8 cellular contexts compared by ENCODE assay signal in the genomic region with DNA sequence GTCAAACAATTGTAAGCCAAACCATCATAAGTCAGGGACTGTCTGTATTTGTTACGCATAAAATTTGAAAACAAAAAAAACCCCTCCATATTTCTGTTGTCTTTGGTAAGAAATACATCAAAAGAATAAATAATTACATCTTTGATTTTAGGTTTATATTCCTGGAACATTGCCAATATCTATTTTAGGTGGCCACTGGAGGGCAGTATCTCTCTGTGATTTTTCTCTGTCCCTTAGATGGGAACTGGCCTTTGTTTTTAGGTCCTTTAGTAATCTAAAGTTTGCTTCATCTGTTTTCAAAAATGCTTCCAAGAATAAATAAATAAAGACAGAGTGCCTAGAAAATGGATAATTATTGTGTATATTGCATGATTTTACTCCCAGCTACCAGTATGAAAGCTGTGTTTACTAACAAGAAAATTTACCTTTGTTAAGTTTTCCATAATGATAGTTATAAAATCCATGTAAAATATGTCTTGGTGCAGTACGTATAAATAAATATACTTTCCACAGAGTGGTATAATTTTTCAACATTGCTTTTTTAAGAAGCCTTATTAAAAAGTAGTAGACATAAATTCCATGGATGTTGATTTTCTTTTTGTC.
A peak's percentile ranks its signal among the peaks of the same experiment; 100 is the strongest.
DNase-seq lines count a peak whose midpoint lies in the region; ATAC-seq, FAIRE-seq and TF ChIP-seq lines count a peak whose summit lies in the region.

No MANE protein-coding gene starts in this region.

- H4K20me1 ChIP-seq in keratinocyte (ENCODE audit: control insufficient read depth, extremely low read depth, insufficient read depth, low read length), result no peaks in the 10 kb centered on the region

- H3K27me3 ChIP-seq in adrenal gland (no peaks in the 10 kb centered on the region), keratinocyte (ENCODE audit: control insufficient read depth, extremely low read depth, insufficient read depth, low read length) (no peaks in the 10 kb centered on the region)

- WGBS in adrenal gland, 4 donors, result 42 to 53% (median 46%) methylated on average over 2 of the region's 2 CpGs

- H3K4me1 ChIP-seq in adrenal gland (replicated peaks in 1 of 2) (no peaks in the 10 kb centered on the region), keratinocyte (ENCODE audit: control insufficient read depth, extremely low read depth, insufficient read depth, low read length) (no peaks in the 10 kb centered on the region)

- H3K9me1 ChIP-seq in keratinocyte (ENCODE audit: control insufficient read depth, extremely low read depth, insufficient read depth, low read length), result no peaks in the 10 kb centered on the region

- DNase-seq in DMS 273 (lab: John Stamatoyannopoulos, UW; ENCODE audit: unreplicated experiment) (peak; percentile 50), DMS 273 treated with DMSO at 0.1 percent for 48 hours (lab: John Stamatoyannopoulos, UW) (no peak), LNCaP clone FGC (ENCODE audit: low read depth) (peak; percentile 32), adrenal gland (peak in 1 of 7 donors; percentile 8), keratinocyte (ENCODE audit: low read depth, low spot score) (no peak), urothelium cell line (ENCODE audit: low spot score) (peak; percentile 20)

- intact Hi-C loops in adrenal gland (cut with DNase I), result loop anchor here (5.0 to 10.0 kb wide), 3 partner anchors 288 to 384 kb away; no protein-coding TSS in a partner anchor

- no peak overlapping the region for H3K4me2 ChIP-seq in keratinocyte (ENCODE audit: control insufficient read depth, extremely low read depth, insufficient read depth, low read depth, low read length)

- TF ChIP-seq CTCF in LNCaP clone FGC (IDR thresholded peaks at IDR 0.05; ENCODE audit: control insufficient read depth, extremely low read depth, insufficient read depth) (peak; percentile 49), adrenal gland (IDR thresholded peaks at IDR 0.05) (peak; percentile 53 to 86 (median 79)), keratinocyte (optimal IDR thresholded peaks at IDR 0.05 in 1 of 3, IDR thresholded peaks at IDR 0.05 in 1 of 3, conservative IDR thresholded peaks at IDR 0.05 in 1 of 3; ENCODE audit: extremely low read depth in 1 of 3, insufficient read depth in 2 of 3, low read length in 3 of 3) (peak in 2 of 3 experiments; percentile 11 to 28)

- dilution Hi-C loops in keratinocyte (cut with MboI; ENCODE audit: extremely low pct_ligation_motif_present, low sequenced_read_pairs), result loop anchor here (25.0 kb wide), 1 partner anchor 372 kb away; no protein-coding TSS in a partner anchor

- no peak overlapping the region for H2AFZ ChIP-seq in keratinocyte (ENCODE audit: control insufficient read depth, low read length)

- TF ChIP-seq POLR2A in adrenal gland (IDR thresholded peaks at IDR 0.05), result no peak

- no peaks in the 10 kb centered on the region for H3K9me3 ChIP-seq in adrenal gland (replicated peaks in 1 of 3)
- H3K9me3 ChIP-seq in keratinocyte (ENCODE audit: control insufficient read depth, low read depth, low read length), result no peaks in the 10 kb centered on the region

- H3K4me3 ChIP-seq in LNCaP clone FGC (ENCODE audit: low read depth, low read length), result no peak overlapping the region
- no peak overlapping the region for H3K4me3 ChIP-seq in adrenal gland
- no peak overlapping the region for H3K4me3 ChIP-seq in keratinocyte (ENCODE audit: control insufficient read depth in 2 of 3, extremely low read depth in 1 of 3, insufficient read depth in 2 of 3, low read depth in 1 of 3, low read length in 3 of 3)

- no peak overlapping the region for H3K27ac ChIP-seq in adrenal gland
- H3K27ac ChIP-seq in keratinocyte (ENCODE audit: control insufficient read depth, insufficient read depth, low read length), result no peak overlapping the region

- H3K9ac ChIP-seq in keratinocyte (ENCODE audit: control insufficient read depth, extremely low read depth, insufficient read depth, low read length), result no peak overlapping the region

- no peaks in the 10 kb centered on the region for H3K79me2 ChIP-seq in keratinocyte (ENCODE audit: control insufficient read depth, insufficient read depth, low read length)

- peak; percentile 53 for FAIRE-seq in keratinocyte (lab: Jason Lieb, UNC)
- FAIRE-seq in urothelium cell line (lab: Jason Lieb, UNC), result no peak

- H3K36me3 ChIP-seq in adrenal gland (replicated peaks in 1 of 2) (no peaks in the 10 kb centered on the region), keratinocyte (ENCODE audit: control insufficient read depth in 2 of 2, extremely low read depth in 1 of 2, insufficient read depth in 2 of 2, low read length in 2 of 2) (no peaks in the 10 kb centered on the region)

- ATAC-seq in GM18520 (IDR thresholded peaks at IDR 0.05; ENCODE audit: unreplicated experiment), result no peak
- ATAC-seq in GM18519 (IDR thresholded peaks at IDR 0.05; ENCODE audit: low FRiP score, unreplicated experiment), result no peak

Comparison
In these comparisons a context has a peak if more than half of its experiments do, and no peak if none do; other contexts are left out.
1. DNase-seq: peak in DMS 273 (single experiment), LNCaP clone FGC (single experiment) and urothelium cell line (single experiment); none in DMS 273 treated with DMSO at 0.1 percent for 48 hours (single experiment) and keratinocyte (single experiment).
2. CTCF ChIP-seq: peak in every context shown above with its lines; median percentile 79 in adrenal gland; 49 in LNCaP clone FGC; 20 in keratinocyte.